In the genomic region with DNA sequence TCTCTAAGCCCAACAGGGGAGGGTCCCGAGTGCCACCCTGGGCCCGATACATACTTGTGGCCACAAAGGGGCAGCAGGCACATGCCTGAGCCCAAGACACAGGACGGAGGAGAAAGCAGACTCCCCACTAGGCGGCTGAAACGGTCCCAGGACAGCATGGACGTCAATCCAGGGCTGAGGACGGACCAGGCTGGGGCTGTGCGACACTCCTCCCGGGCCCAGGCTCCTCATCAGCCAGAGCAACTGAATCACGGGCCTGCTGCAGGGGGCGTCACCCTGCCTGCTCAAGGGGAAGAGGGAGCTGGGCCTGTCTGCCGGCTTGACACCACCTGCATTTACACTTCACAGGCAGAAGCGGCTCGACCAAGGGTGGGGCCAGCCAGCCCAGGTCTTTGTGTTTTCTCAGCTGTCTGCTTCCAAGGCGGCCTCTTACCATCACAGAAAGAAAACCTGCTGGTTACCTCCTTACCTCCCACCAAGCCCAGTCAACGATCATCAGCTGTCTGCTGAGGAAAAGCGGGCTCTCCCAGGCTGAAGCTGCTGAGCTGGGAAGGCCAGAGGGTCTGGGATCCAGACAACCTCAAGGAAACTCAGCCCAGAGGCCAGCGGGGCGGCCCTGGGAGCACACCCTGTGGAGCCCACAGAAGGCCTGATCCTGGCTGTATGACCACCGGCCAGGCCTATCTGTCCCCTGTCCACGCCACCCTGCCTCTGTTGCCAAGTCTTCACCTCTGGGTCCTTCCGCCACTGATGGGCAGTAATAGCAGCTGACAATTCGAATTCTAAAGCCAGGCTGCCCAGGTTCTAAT, we compare ENCODE assay signal across 2 cellular contexts.
TF ChIP-seq lines count a peak whose summit lies in the region.

No MANE protein-coding gene starts in this region.

TF ChIP-seq in HepG2, 621 proteins besides CTCF, POLR2A, EP300 and RAD21 (continues in another document):
- no peak for TF ChIP-seq MTERF4 (CRISPR knock-in tag; IDR thresholded peaks at IDR 0.05)
- TF ChIP-seq KDM5A (IDR thresholded peaks at IDR 0.05; ENCODE audit: borderline replicate concordance, low read length), result no peak
- TF ChIP-seq, protein P1, sequence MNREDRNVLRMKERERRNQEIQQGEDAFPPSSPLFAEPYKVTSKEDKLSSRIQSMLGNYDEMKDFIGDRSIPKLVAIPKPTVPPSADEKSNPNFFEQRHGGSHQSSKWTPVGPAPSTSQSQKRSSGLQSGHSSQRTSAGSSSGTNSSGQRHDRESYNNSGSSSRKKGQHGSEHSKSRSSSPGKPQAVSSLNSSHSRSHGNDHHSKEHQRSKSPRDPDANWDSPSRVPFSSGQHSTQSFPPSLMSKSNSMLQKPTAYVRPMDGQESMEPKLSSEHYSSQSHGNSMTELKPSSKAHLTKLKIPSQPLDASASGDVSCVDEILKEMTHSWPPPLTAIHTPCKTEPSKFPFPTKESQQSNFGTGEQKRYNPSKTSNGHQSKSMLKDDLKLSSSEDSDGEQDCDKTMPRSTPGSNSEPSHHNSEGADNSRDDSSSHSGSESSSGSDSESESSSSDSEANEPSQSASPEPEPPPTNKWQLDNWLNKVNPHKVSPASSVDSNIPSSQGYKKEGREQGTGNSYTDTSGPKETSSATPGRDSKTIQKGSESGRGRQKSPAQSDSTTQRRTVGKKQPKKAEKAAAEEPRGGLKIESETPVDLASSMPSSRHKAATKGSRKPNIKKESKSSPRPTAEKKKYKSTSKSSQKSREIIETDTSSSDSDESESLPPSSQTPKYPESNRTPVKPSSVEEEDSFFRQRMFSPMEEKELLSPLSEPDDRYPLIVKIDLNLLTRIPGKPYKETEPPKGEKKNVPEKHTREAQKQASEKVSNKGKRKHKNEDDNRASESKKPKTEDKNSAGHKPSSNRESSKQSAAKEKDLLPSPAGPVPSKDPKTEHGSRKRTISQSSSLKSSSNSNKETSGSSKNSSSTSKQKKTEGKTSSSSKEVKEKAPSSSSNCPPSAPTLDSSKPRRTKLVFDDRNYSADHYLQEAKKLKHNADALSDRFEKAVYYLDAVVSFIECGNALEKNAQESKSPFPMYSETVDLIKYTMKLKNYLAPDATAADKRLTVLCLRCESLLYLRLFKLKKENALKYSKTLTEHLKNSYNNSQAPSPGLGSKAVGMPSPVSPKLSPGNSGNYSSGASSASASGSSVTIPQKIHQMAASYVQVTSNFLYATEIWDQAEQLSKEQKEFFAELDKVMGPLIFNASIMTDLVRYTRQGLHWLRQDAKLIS (CRISPR knock-in tag; IDR thresholded peaks at IDR 0.05), result no peak
- TF ChIP-seq, protein P2, sequence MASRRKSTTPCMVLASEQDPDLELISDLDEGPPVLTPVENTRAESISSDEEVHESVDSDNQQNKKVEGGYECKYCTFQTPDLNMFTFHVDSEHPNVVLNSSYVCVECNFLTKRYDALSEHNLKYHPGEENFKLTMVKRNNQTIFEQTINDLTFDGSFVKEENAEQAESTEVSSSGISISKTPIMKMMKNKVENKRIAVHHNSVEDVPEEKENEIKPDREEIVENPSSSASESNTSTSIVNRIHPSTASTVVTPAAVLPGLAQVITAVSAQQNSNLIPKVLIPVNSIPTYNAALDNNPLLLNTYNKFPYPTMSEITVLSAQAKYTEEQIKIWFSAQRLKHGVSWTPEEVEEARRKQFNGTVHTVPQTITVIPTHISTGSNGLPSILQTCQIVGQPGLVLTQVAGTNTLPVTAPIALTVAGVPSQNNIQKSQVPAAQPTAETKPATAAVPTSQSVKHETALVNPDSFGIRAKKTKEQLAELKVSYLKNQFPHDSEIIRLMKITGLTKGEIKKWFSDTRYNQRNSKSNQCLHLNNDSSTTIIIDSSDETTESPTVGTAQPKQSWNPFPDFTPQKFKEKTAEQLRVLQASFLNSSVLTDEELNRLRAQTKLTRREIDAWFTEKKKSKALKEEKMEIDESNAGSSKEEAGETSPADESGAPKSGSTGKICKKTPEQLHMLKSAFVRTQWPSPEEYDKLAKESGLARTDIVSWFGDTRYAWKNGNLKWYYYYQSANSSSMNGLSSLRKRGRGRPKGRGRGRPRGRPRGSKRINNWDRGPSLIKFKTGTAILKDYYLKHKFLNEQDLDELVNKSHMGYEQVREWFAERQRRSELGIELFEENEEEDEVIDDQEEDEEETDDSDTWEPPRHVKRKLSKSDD (CRISPR knock-in tag; IDR thresholded peaks at IDR 0.05; ENCODE audit: low read depth), result no peak
- TF ChIP-seq RFX1 (IDR thresholded peaks at IDR 0.05), result no peak
- TF ChIP-seq TAF15 (IDR thresholded peaks at IDR 0.05; ENCODE audit: low read depth, low read length, poor library complexity, severe bottlenecking), result peak; percentile 67
- TF ChIP-seq ZNF83 (CRISPR knock-in tag; IDR thresholded peaks at IDR 0.05; ENCODE audit: borderline replicate concordance), result no peak
- no peak for TF ChIP-seq ZBTB42 (CRISPR knock-in tag; IDR thresholded peaks at IDR 0.05)
- no peak for TF ChIP-seq SNAPC2 (CRISPR knock-in tag; IDR thresholded peaks at IDR 0.05)
- TF ChIP-seq, protein P3, sequence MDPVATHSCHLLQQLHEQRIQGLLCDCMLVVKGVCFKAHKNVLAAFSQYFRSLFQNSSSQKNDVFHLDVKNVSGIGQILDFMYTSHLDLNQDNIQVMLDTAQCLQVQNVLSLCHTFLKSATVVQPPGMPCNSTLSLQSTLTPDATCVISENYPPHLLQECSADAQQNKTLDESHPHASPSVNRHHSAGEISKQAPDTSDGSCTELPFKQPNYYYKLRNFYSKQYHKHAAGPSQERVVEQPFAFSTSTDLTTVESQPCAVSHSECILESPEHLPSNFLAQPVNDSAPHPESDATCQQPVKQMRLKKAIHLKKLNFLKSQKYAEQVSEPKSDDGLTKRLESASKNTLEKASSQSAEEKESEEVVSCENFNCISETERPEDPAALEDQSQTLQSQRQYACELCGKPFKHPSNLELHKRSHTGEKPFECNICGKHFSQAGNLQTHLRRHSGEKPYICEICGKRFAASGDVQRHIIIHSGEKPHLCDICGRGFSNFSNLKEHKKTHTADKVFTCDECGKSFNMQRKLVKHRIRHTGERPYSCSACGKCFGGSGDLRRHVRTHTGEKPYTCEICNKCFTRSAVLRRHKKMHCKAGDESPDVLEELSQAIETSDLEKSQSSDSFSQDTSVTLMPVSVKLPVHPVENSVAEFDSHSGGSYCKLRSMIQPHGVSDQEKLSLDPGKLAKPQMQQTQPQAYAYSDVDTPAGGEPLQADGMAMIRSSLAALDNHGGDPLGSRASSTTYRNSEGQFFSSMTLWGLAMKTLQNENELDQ (CRISPR knock-in tag; IDR thresholded peaks at IDR 0.05; ENCODE audit: borderline replicate concordance), result no peak
- TF ChIP-seq ZNF136 (CRISPR knock-in tag; IDR thresholded peaks at IDR 0.05; ENCODE audit: low read depth), result no peak
- TF ChIP-seq CEBPG (CRISPR knock-in tag; IDR thresholded peaks at IDR 0.05), result no peak
- TF ChIP-seq ZNF3 (CRISPR knock-in tag; IDR thresholded peaks at IDR 0.05), result no peak
- TF ChIP-seq FOXO1 (CRISPR knock-in tag; IDR thresholded peaks at IDR 0.05), result no peak
- TF ChIP-seq ZKSCAN8 (CRISPR knock-in tag; IDR thresholded peaks at IDR 0.05; ENCODE audit: borderline replicate concordance), result no peak
- no peak for TF ChIP-seq ETV6 (CRISPR knock-in tag; conservative IDR thresholded peaks at IDR 0.05)

TF ChIP-seq in GM12891, 5 proteins besides CTCF, POLR2A, EP300 and RAD21:
- TF ChIP-seq SPI1 (IDR thresholded peaks at IDR 0.05; ENCODE audit: low read depth, low read length) (no peak), POU2F2 (IDR thresholded peaks at IDR 0.05; ENCODE audit: low read depth, low read length) (no peak), POLR2AphosphoS5 (IDR thresholded peaks at IDR 0.05; ENCODE audit: low read depth, low read length) (no peak), TAF1 (IDR thresholded peaks at IDR 0.05; ENCODE audit: low read depth, low read length) (no peak), PAX5 (IDR thresholded peaks at IDR 0.05; ENCODE audit: insufficient read depth, low read length, severe bottlenecking) (no peak)
